ENCODE assay signal across 34 cellular contexts in the genomic region with DNA sequence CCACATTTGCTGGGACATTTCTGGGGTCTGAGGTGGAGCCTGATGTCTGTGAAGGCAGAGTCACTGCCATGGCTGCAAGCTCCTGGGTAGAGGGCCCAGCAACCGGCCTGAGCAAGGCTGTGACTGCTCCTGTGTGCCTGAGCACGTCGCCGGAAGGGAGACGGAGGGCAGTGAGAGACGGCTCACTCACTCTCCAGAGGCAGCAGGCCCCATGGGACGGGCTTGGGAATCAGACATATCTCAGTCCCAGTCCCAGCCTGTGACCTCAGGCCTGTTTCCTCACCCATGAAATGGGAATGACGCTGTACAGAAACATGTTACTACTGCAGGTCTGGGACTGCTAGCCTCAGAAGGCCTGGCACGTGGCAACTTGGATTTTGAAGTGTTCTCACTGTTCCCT. TPM values are rescaled to one million over a fixed set of nuclear protein-coding genes. Genes with fewer than 3 reads are reported as not detected.
"Had no signal": no experiment of that assay in that cellular context is flagged by ENCODE, and none has a peak within 500 bp of the region (broad histone marks: within the 10 kb centered on the region; RNA-seq: fewer than 3 reads in every experiment).

No MANE protein-coding gene starts in this region.

- H3K4me1 Mint-ChIP-seq: activated CD4-positive, alpha-beta memory T cell treated with anti-CD3 and anti-CD28 coated beads, Interleukin-2, amount 10 ng/mL, durations not matched to agents 7 days and 5 days; activated CD4-positive, alpha-beta T cell treated with anti-CD3 and anti-CD28 coated beads, Interleukin-2, amount 10 ng/mL, durations not matched to agents 7 days and 5 days; activated naive CD4-positive, alpha-beta T cell treated with anti-CD3 and anti-CD28 coated beads, Interleukin-2, amount 50 U/mL, for 24 hours; activated naive CD8-positive, alpha-beta T cell treated with anti-CD3 and anti-CD28 coated beads for 36 hours; activated naive CD8-positive, alpha-beta T cell treated with anti-CD3 and anti-CD28 coated beads, Interleukin-2, amount 50 U/mL, for 24 hours; endodermal cell; WTC11 had no signal

- H3K4me1 ChIP-seq: adrenal gland, ascending aorta, breast epithelium, foreskin keratinocyte had no signal

- H3K27ac ChIP-seq: adrenal gland, ascending aorta, breast epithelium, cardiac muscle cell, coronary artery, esophagus muscularis mucosa, foreskin keratinocyte, gastrocnemius medialis, heart left ventricle, VCaP had no signal

- ATAC-seq: activated naive CD8-positive, alpha-beta T cell treated with anti-CD3 and anti-CD28 coated beads, Interleukin-2, amount 50 U/mL, for 24 hours; activated T-cell treated with anti-CD3 and anti-CD28 coated beads, Interleukin-2, amount 50 U/mL, for 4 hours; foreskin keratinocyte; gastrocnemius medialis; WTC11 had no signal

- H3K27me3 Mint-ChIP-seq: activated CD4-positive, alpha-beta memory T cell treated with anti-CD3 and anti-CD28 coated beads, Interleukin-2, amount 10 ng/mL, durations not matched to agents 7 days and 5 days; activated CD4-positive, alpha-beta T cell treated with anti-CD3 and anti-CD28 coated beads, Interleukin-2, amount 10 ng/mL, durations not matched to agents 7 days and 5 days; activated naive CD4-positive, alpha-beta T cell treated with anti-CD3 and anti-CD28 coated beads, Interleukin-2, amount 50 U/mL, for 24 hours; activated naive CD8-positive, alpha-beta T cell treated with anti-CD3 and anti-CD28 coated beads for 36 hours; activated naive CD8-positive, alpha-beta T cell treated with anti-CD3 and anti-CD28 coated beads, Interleukin-2, amount 50 U/mL, for 24 hours; brain; dendritic cell treated with granulocyte-macrophage colony-stimulating factor and Interleukin-4, amounts not matched to agents 40 ng/mL and 50 ng/mL, for 4 days had no signal

- H3K9me3 ChIP-seq: adrenal gland, ascending aorta, breast epithelium, esophagus muscularis mucosa, gastrocnemius medialis, heart left ventricle had no signal

- H3K27ac Mint-ChIP-seq: activated CD4-positive, alpha-beta memory T cell treated with anti-CD3 and anti-CD28 coated beads, Interleukin-2, amount 10 ng/mL, durations not matched to agents 7 days and 5 days; activated CD4-positive, alpha-beta T cell treated with anti-CD3 and anti-CD28 coated beads, Interleukin-2, amount 10 ng/mL, durations not matched to agents 7 days and 5 days; activated naive CD4-positive, alpha-beta T cell treated with anti-CD3 and anti-CD28 coated beads for 36 hours; activated naive CD4-positive, alpha-beta T cell treated with anti-CD3 and anti-CD28 coated beads, Interleukin-2, amount 50 U/mL, for 24 hours; activated naive CD8-positive, alpha-beta T cell treated with anti-CD3 and anti-CD28 coated beads for 36 hours; activated naive CD8-positive, alpha-beta T cell treated with anti-CD3 and anti-CD28 coated beads, Interleukin-2, amount 50 U/mL, for 24 hours; activated T-helper 2 cell treated with anti-CD3 and anti-CD28 coated beads, Interferon-gamma antibody, Interleukin-2, Interleukin-4, amounts not matched to agents 10 μg/mL and 5 μg/mL and 100 μg/mL, durations not matched to agents 14 hours and 24 hours and 36 hours; brain; dendritic cell treated with granulocyte-macrophage colony-stimulating factor and Interleukin-4, amounts not matched to agents 40 ng/mL and 50 ng/mL, for 4 days; endodermal cell; WTC11 had no signal

- DNase-seq: activated CD4-positive, alpha-beta memory T cell treated with anti-CD3 and anti-CD28 coated beads, Interleukin-2, amount 10 ng/mL, durations not matched to agents 7 days and 5 days; activated CD4-positive, alpha-beta T cell treated with anti-CD3 and anti-CD28 coated beads for 1 hour; activated CD4-positive, alpha-beta T cell treated with anti-CD3 and anti-CD28 coated beads for 4 hours; activated CD4-positive, alpha-beta T cell treated with anti-CD3 and anti-CD28 coated beads, Interleukin-2, amount 10 ng/mL, durations not matched to agents 7 days and 5 days; activated CD4-positive, alpha-beta T cell treated with anti-CD3 and anti-CD28 coated beads, Interleukin-2, amount 50 U/mL, for 4 hours; activated effector memory CD4-positive, alpha-beta T cell treated with anti-CD3 and anti-CD28 coated beads, Interleukin-2, amount 50 U/mL, for 16 hours; activated naive CD4-positive, alpha-beta T cell treated with anti-CD3 and anti-CD28 coated beads for 36 hours; activated naive CD8-positive, alpha-beta T cell treated with anti-CD3 and anti-CD28 coated beads for 36 hours; activated naive CD8-positive, alpha-beta T cell treated with anti-CD3 and anti-CD28 coated beads, Interleukin-2, amount 50 U/mL, for 24 hours; activated T-cell treated with anti-CD3 and anti-CD28 coated beads, Interleukin-2, amount 50 U/mL, for 4 hours; adrenal gland; amygdala; central memory CD4-positive, alpha-beta T cell; dorsolateral prefrontal cortex; effector memory CD4-positive, alpha-beta T cell; endodermal cell; erythroblast; foreskin keratinocyte; gastrocnemius medialis; glutamatergic neuron; T-helper 2 cell had no signal

- H3K4me3 Mint-ChIP-seq: activated CD4-positive, alpha-beta memory T cell treated with anti-CD3 and anti-CD28 coated beads, Interleukin-2, amount 10 ng/mL, durations not matched to agents 7 days and 5 days; activated CD4-positive, alpha-beta T cell treated with anti-CD3 and anti-CD28 coated beads, Interleukin-2, amount 10 ng/mL, durations not matched to agents 7 days and 5 days; activated naive CD4-positive, alpha-beta T cell treated with anti-CD3 and anti-CD28 coated beads for 36 hours; activated naive CD4-positive, alpha-beta T cell treated with anti-CD3 and anti-CD28 coated beads, Interleukin-2, amount 50 U/mL, for 24 hours; activated naive CD8-positive, alpha-beta T cell treated with anti-CD3 and anti-CD28 coated beads for 36 hours; activated naive CD8-positive, alpha-beta T cell treated with anti-CD3 and anti-CD28 coated beads, Interleukin-2, amount 50 U/mL, for 24 hours; activated T-cell treated with anti-CD3 and anti-CD28 coated beads, Interleukin-2, amount 50 U/mL, for 4 hours; brain; dendritic cell treated with granulocyte-macrophage colony-stimulating factor and Interleukin-4, amounts not matched to agents 40 ng/mL and 50 ng/mL, for 4 days; endodermal cell; WTC11 had no signal

- H3K4me3 ChIP-seq: adrenal gland, ascending aorta, breast epithelium, cardiac muscle cell, coronary artery, dorsolateral prefrontal cortex, esophagus muscularis mucosa, gastrocnemius medialis, heart left ventricle had no signal

- H3K9me3 Mint-ChIP-seq: activated CD4-positive, alpha-beta memory T cell treated with anti-CD3 and anti-CD28 coated beads, Interleukin-2, amount 10 ng/mL, durations not matched to agents 7 days and 5 days; activated CD4-positive, alpha-beta T cell treated with anti-CD3 and anti-CD28 coated beads, Interleukin-2, amount 10 ng/mL, durations not matched to agents 7 days and 5 days; activated naive CD4-positive, alpha-beta T cell treated with anti-CD3 and anti-CD28 coated beads for 36 hours; activated naive CD4-positive, alpha-beta T cell treated with anti-CD3 and anti-CD28 coated beads, Interleukin-2, amount 50 U/mL, for 24 hours; activated naive CD8-positive, alpha-beta T cell treated with anti-CD3 and anti-CD28 coated beads for 36 hours; activated naive CD8-positive, alpha-beta T cell treated with anti-CD3 and anti-CD28 coated beads, Interleukin-2, amount 50 U/mL, for 24 hours; activated T-cell treated with anti-CD3 and anti-CD28 coated beads, Interleukin-2, amount 50 U/mL, for 4 hours; activated T-helper 2 cell treated with anti-CD3 and anti-CD28 coated beads, Interferon-gamma antibody, Interleukin-2, Interleukin-4, amounts not matched to agents 10 μg/mL and 5 μg/mL and 100 μg/mL, durations not matched to agents 14 hours and 24 hours and 36 hours; brain; dendritic cell treated with granulocyte-macrophage colony-stimulating factor and Interleukin-4, amounts not matched to agents 40 ng/mL and 50 ng/mL, for 4 days; endodermal cell; WTC11 had no signal

- H3K27me3 ChIP-seq: adrenal gland, ascending aorta, breast epithelium, cardiac muscle cell, dorsolateral prefrontal cortex, esophagus muscularis mucosa, foreskin keratinocyte, gastrocnemius medialis, heart left ventricle had no signal

RNA-seq across cellular contexts. Expression of a gene that starts 36.4 kb away (rescaled TPM):
- total RNA-seq: activated naive CD4-positive, alpha-beta T cell treated with anti-CD3 and anti-CD28 coated beads for 36 hours; ascending aorta; cerebellum; foreskin keratinocyte had no signal
- polyA plus RNA-seq: foreskin keratinocyte had no signal
